Comparison of ENCODE assay signal across 11 cellular contexts in genomic region chr1:218823291-218823900, GRCh38.
DNase-seq lines count a peak whose midpoint lies in the region; ATAC-seq lines count a peak whose summit lies in the region.
"Had no signal": no experiment of that assay in that cellular context is flagged by ENCODE, and none has a peak within 500 bp of the region (broad histone marks: within the 10 kb centered on the region; RNA-seq: fewer than 3 reads in every experiment).

No MANE protein-coding gene starts in this region.

- peak overlapping the region; percentile 42 for H3K27ac ChIP-seq in epithelial cell of prostate

- DNase-seq in epithelial cell of prostate (ENCODE audit: low read depth, low spot score) (no peak), stromal cell of bone marrow (ENCODE audit: low read depth) (peak; percentile 80), NCI-H187 (lab: John Stamatoyannopoulos, UW) (no peak), NCI-H1105 treated with DMSO at 0.1 percent for 48 hours (lab: John Stamatoyannopoulos, UW) (no peak)
- DNase-seq: activated CD4-positive, alpha-beta T cell treated with anti-CD3 and anti-CD28 coated beads for 36 hours; glutamatergic neuron; natural killer cell had no signal

- peak; percentile 80 for ATAC-seq in GM19043 (IDR thresholded peaks at IDR 0.05; ENCODE audit: low read depth, unreplicated experiment)
- ATAC-seq in HG03565 (IDR thresholded peaks at IDR 0.05; ENCODE audit: unreplicated experiment): peak; percentile 59
- no peak for ATAC-seq in HG02623 (IDR thresholded peaks at IDR 0.05; ENCODE audit: unreplicated experiment)
- no peak for ATAC-seq in HG02870 (IDR thresholded peaks at IDR 0.05; ENCODE audit: unreplicated experiment)
- ATAC-seq: activated CD4-positive, alpha-beta T cell treated with anti-CD3 and anti-CD28 coated beads for 36 hours; natural killer cell had no signal

Comparison
In these comparisons a context has a peak if more than half of its experiments do, and no peak if none do; other contexts are left out.
1. ATAC-seq: peak in GM19043 (single experiment) and HG03565 (single experiment); none in HG02623 (single experiment) and HG02870 (single experiment).